In genomic region chr7:65926588-65926987, GRCh38 we compare ENCODE assay signal across 8 cellular contexts.
"Had no signal": no experiment of that assay in that cellular context is flagged by ENCODE, and none has a peak within 500 bp of the region (broad histone marks: within the 10 kb centered on the region; RNA-seq: fewer than 3 reads in every experiment).

No MANE protein-coding gene starts in this region.

- H3K4me3 ChIP-seq: GM12878 had no signal

- FAIRE-seq: G401.6, GM12878, GM12891, GM12892, GM18507, GM19239 had no signal

- DNase-seq: GDM1, GF-D8 had no signal

- ATAC-seq: GM12878 had no signal
